In the genomic region with DNA sequence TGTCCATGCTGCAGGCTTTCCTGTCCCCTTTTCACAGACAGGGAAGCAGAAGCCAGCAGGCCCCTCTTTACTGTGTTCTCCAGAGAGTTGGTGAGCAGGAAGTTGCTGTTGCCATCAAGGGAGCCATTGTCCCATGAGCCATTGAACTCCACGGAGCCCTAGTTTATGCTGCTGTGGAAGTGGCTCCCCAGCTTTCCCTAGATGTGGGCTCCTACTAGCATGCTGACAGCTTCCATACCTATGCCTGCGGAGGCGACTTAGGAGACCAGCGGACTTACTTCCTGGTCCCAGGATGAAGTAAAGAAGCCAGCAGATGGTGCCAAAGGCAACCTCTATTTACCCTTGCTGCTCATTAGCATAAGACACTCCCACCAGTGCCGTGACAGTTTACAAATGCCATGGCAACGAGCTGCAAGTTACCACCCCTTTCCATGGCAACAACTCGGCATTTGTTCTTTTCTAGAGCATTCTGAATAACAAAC, we compare ENCODE assay signal across 8 cellular contexts. TPM values are rescaled to one million over a fixed set of nuclear protein-coding genes. Genes with fewer than 3 reads are reported as not detected.
DNase-seq lines count a peak whose midpoint lies in the region; ATAC-seq and TF ChIP-seq lines count a peak whose summit lies in the region.

No MANE protein-coding gene starts in this region.

- peak; percentile 58 for ATAC-seq in activated CD4-positive, alpha-beta T cell treated with anti-CD3 and anti-CD28 coated beads for 36 hours
- ATAC-seq in GM21381 (IDR thresholded peaks at IDR 0.05; ENCODE audit: unreplicated experiment) = no peak

- no peak overlapping the region for H3K4me3 ChIP-seq in choroid plexus epithelial cell (ENCODE audit: low read depth, low read length)

- TF ChIP-seq CTCF in choroid plexus epithelial cell (conservative IDR thresholded peaks at IDR 0.05; ENCODE audit: low read depth, low read length) = peak; percentile 48

- POLR2A ChIA-PET in activated CD4-positive, alpha-beta T cell treated with anti-CD3 and anti-CD28 coated beads for 36 hours (lab: Charles Lee) = no interaction called here

- peak; percentile 46 for DNase-seq in activated CD4-positive, alpha-beta T cell treated with anti-CD3 and anti-CD28 coated beads for 36 hours
- no peak for DNase-seq in activated CD4-positive, alpha-beta T cell treated with anti-CD3 and anti-CD28 coated beads for 4 hours
- DNase-seq in NCI-H2171 treated with DMSO at 0.1 percent for 48 hours (lab: John Stamatoyannopoulos, UW) (peak; percentile 60), choroid plexus epithelial cell (ENCODE audit: low read depth) (peak; percentile 90), nucleus accumbens (lab: John Stamatoyannopoulos, UW) (peak in 30 of 56 donors; percentile 2 to 72 (median 30)), NK-92 (lab: John Stamatoyannopoulos, UW; ENCODE audit: unreplicated experiment) (no peak)
- DNase-seq in central memory CD4-positive, alpha-beta T cell = no peak

- no peak overlapping the region for H3K27ac Mint-ChIP-seq in activated CD4-positive, alpha-beta T cell treated with anti-CD3 and anti-CD28 coated beads for 36 hours

- no peaks in the 10 kb centered on the region for H3K36me3 Mint-ChIP-seq in activated CD4-positive, alpha-beta T cell treated with anti-CD3 and anti-CD28 coated beads for 36 hours (ENCODE audit: low read depth)

- peaks cover 7% of the 10 kb centered on the region for H3K4me1 Mint-ChIP-seq in activated CD4-positive, alpha-beta T cell treated with anti-CD3 and anti-CD28 coated beads for 36 hours

- intact Hi-C loops in activated CD4-positive, alpha-beta T cell treated with anti-CD3 and anti-CD28 coated beads for 36 hours (cut with DNase I, micrococcal nuclease) = no loop called here

- H3K27me3 Mint-ChIP-seq in activated CD4-positive, alpha-beta T cell treated with anti-CD3 and anti-CD28 coated beads for 36 hours = no peaks in the 10 kb centered on the region

- H3K9me3 Mint-ChIP-seq in activated CD4-positive, alpha-beta T cell treated with anti-CD3 and anti-CD28 coated beads for 36 hours (ENCODE audit: low read depth) = peaks cover 12% of the 10 kb centered on the region

- no peak overlapping the region for H3K4me3 Mint-ChIP-seq in activated CD4-positive, alpha-beta T cell treated with anti-CD3 and anti-CD28 coated beads for 36 hours

- CTCF ChIA-PET in activated CD4-positive, alpha-beta T cell treated with anti-CD3 and anti-CD28 coated beads for 36 hours (lab: Charles Lee) = interaction anchor here (0.6 to 2.2 kb wide), 3 partner anchors 13 to 242 kb away, joined by 3 to 13 read pairs (median 3); no protein-coding TSS in a partner anchor

RNA-seq across cellular contexts. Expression of a gene that starts 30.8 kb away (rescaled TPM):
- 100 to 1,000 TPM; 265 to 316 TPM for total RNA-seq in activated CD4-positive, alpha-beta T cell treated with anti-CD3 and anti-CD28 coated beads for 36 hours

RNA-seq across cellular contexts. Expression of a gene that starts 43.0 kb away (rescaled TPM):
- 10 to 100 TPM; 71.3 to 78.1 TPM for total RNA-seq in activated CD4-positive, alpha-beta T cell treated with anti-CD3 and anti-CD28 coated beads for 36 hours

Comparison
In these comparisons a context has a peak if more than half of its experiments do, and no peak if none do; other contexts are left out.
1. DNase-seq: peak in activated CD4-positive, alpha-beta T cell treated with anti-CD3 and anti-CD28 coated beads for 36 hours (single experiment), NCI-H2171 treated with DMSO at 0.1 percent for 48 hours (single experiment), choroid plexus epithelial cell (single experiment) and nucleus accumbens (30 of 56); none in activated CD4-positive, alpha-beta T cell treated with anti-CD3 and anti-CD28 coated beads for 4 hours (0 of 2), central memory CD4-positive, alpha-beta T cell (single experiment) and NK-92 (single experiment).